Comparison of ENCODE assay signal across 18 cellular contexts in genomic region chr19:57759096-57759495, GRCh38.
"Had no signal": no experiment of that assay in that cellular context is flagged by ENCODE, and none has a peak within 500 bp of the region (broad histone marks: within the 10 kb centered on the region; RNA-seq: fewer than 3 reads in every experiment).

No MANE protein-coding gene starts in this region.

- H3K9me3 ChIP-seq: gastrocnemius medialis had no signal

- H3K4me1 ChIP-seq: esophagus muscularis mucosa, gastrocnemius medialis, heart right ventricle, right atrium auricular region, sigmoid colon, stomach had no signal

- H3K27ac ChIP-seq: coronary artery, esophagus muscularis mucosa, gastrocnemius medialis, heart right ventricle, right atrium auricular region, sigmoid colon, skin epidermis, stomach had no signal

- DNase-seq: effector CD4-positive, alpha-beta T cell; gastrocnemius medialis; heart right ventricle; kidney glomerular epithelial cell; mammary epithelial cell; natural killer cell; posterior cingulate gyrus; sigmoid colon; stimulated activated CD4-positive, alpha-beta T cell treated with anti-CD3 and anti-CD28 coated beads, Interleukin-2, amount 100 ng/mL, for 24 hours; stimulated activated CD4-positive, alpha-beta T cell treated with anti-CD3 and anti-CD28 coated beads, Interleukin-4, amount 100 ng/mL, for 4 hours; stimulated activated naive B cell treated with anti-CD40 and anti-IgM and Interleukin-4, amounts not matched to agents 10 μg/mL and 1 μg/mL and 100 μg/mL, for 72 hours; stomach had no signal

- FAIRE-seq: islet of Langerhans, urothelium cell line had no signal

- H3K4me3 ChIP-seq: coronary artery, esophagus muscularis mucosa, gastrocnemius medialis, heart right ventricle, right atrium auricular region, sigmoid colon, skin epidermis, stomach had no signal

- H3K27me3 ChIP-seq: esophagus muscularis mucosa, gastrocnemius medialis, heart right ventricle, right atrium auricular region, sigmoid colon, stomach had no signal

- ATAC-seq: gastrocnemius medialis; natural killer cell; stimulated activated naive B cell treated with anti-CD40 and anti-IgM and Interleukin-4, amounts not matched to agents 10 μg/mL and 1 μg/mL and 100 μg/mL, for 72 hours had no signal
